In genomic region chr1:181135462-181135781, GRCh38 we compare ENCODE assay signal across 8 cellular contexts. TPM values are rescaled to one million over a fixed set of nuclear protein-coding genes. Genes with fewer than 3 reads are reported as not detected.
DNase-seq lines count a peak whose midpoint lies in the region; ATAC-seq and TF ChIP-seq lines count a peak whose summit lies in the region.

No MANE protein-coding gene starts in this region.

- H3K27ac Mint-ChIP-seq in natural killer cell: peak overlapping the region in 1 of 2 donors; percentile 69

- H3K36me3 Mint-ChIP-seq in activated T-cell treated with anti-CD3 and anti-CD28 coated beads, Interleukin-2, amount 50 U/mL, for 4 hours (ENCODE audit: insufficient read depth): no peaks in the 10 kb centered on the region
- no peaks in the 10 kb centered on the region for H3K36me3 Mint-ChIP-seq in natural killer cell

- ATAC-seq in activated T-cell treated with anti-CD3 and anti-CD28 coated beads, Interleukin-2, amount 50 U/mL, for 4 hours: peak in 1 of 2 donors; percentile 55
- ATAC-seq in natural killer cell: peak in 2 of 3 donors; percentile 37 to 39
- ATAC-seq in HG03520 (IDR thresholded peaks at IDR 0.05; ENCODE audit: unreplicated experiment): no peak

- H3K9me3 Mint-ChIP-seq in activated T-cell treated with anti-CD3 and anti-CD28 coated beads, Interleukin-2, amount 50 U/mL, for 4 hours: no peaks in the 10 kb centered on the region
- H3K9me3 Mint-ChIP-seq in natural killer cell: no peaks in the 10 kb centered on the region

- peak; percentile 36 for TF ChIP-seq CTCF in natural killer cell (IDR thresholded peaks at IDR 0.05)

- intact Hi-C loops in natural killer cell (cut with micrococcal nuclease): no loop called here

- DNase-seq in activated T-cell treated with anti-CD3 and anti-CD28 coated beads, Interleukin-2, amount 50 U/mL, for 4 hours: no peak
- no peak for DNase-seq in activated T-cell treated with anti-CD3 and anti-CD28 coated beads for 4 hours
- peak; percentile 59 for DNase-seq in OCI-M1 (lab: John Stamatoyannopoulos, UW)
- DNase-seq in cerebellar cortex (ENCODE audit: low spot score): peak; percentile 58
- no peak for DNase-seq in natural killer cell
- no peak for DNase-seq in GM19240 (ENCODE audit: insufficient read length, low spot score)
- DNase-seq in DMS114 treated with DMSO at 0.1 percent for 48 hours (lab: John Stamatoyannopoulos, UW; ENCODE audit: unreplicated experiment): no peak

- H3K4me3 Mint-ChIP-seq in activated T-cell treated with anti-CD3 and anti-CD28 coated beads, Interleukin-2, amount 50 U/mL, for 4 hours: peak overlapping the region; percentile 68
- no peak overlapping the region for H3K4me3 Mint-ChIP-seq in natural killer cell

- peaks cover 57% of the 10 kb centered on the region for H3K4me1 Mint-ChIP-seq in activated T-cell treated with anti-CD3 and anti-CD28 coated beads, Interleukin-2, amount 50 U/mL, for 4 hours (ENCODE audit: low read depth)
- peaks cover 43 to 63% of the 10 kb centered on the region in 2 donors for H3K4me1 Mint-ChIP-seq in natural killer cell

- no peaks in the 10 kb centered on the region for H3K27me3 Mint-ChIP-seq in activated T-cell treated with anti-CD3 and anti-CD28 coated beads, Interleukin-2, amount 50 U/mL, for 4 hours (ENCODE audit: low read depth)
- no peaks in the 10 kb centered on the region for H3K27me3 Mint-ChIP-seq in natural killer cell (ENCODE audit: low read depth in 2 of 2)

RNA-seq across cellular contexts. Expression of gene IER5, which starts 46.9 kb away (rescaled TPM):
- total RNA-seq in activated T-cell treated with anti-CD3 and anti-CD28 coated beads, Interleukin-2, amount 50 U/mL, for 4 hours: 10 to 100 TPM; 43.6 to 58.9 (median 54.9) TPM
- total RNA-seq in natural killer cell: 100 to 1,000 TPM; 118 to 164 (median 150) TPM

Comparison
In these comparisons a context has a peak if more than half of its experiments do, and no peak if none do; other contexts are left out.
1. DNase-seq: peak in OCI-M1 (single experiment) and cerebellar cortex (single experiment); none in activated T-cell treated with anti-CD3 and anti-CD28 coated beads, Interleukin-2, amount 50 U/mL, for 4 hours (single experiment), activated T-cell treated with anti-CD3 and anti-CD28 coated beads for 4 hours (single experiment), natural killer cell (single experiment), GM19240 (single experiment) and DMS114 treated with DMSO at 0.1 percent for 48 hours (single experiment).